ENCODE assay signal across 1 cellular context in the genomic region with DNA sequence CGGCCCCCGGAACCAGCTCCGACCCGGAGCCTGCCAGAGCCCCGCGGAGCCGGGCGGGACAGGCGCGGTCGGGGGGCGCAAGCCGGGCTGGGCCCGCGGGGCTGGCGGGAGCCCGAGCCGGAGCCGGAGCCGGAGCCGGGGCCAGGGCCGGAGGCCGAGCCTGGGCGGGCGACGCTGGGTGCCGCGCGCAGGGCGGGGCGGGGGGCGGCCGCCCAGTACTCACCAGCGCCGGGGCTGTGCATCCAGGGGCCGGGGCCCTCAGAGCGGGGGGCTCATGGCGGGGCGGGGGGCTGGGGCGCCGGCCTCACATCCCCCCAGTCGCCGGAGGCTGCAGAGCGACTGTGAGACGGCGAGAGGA.
TF ChIP-seq lines count a peak whose summit lies in the region.

No MANE protein-coding gene starts in this region.

TF ChIP-seq in A549, 52 proteins besides CTCF, POLR2A, EP300 and RAD21 (continued from another document):
- TF ChIP-seq FOSL2 (IDR thresholded peaks at IDR 0.05) (no peak), FOSL2 (CRISPR knock-in tag; IDR thresholded peaks at IDR 0.05) (no peak), MAFK (IDR thresholded peaks at IDR 0.05; ENCODE audit: partially characterized antibody) (no peak), NPAS2 (CRISPR knock-in tag; IDR thresholded peaks at IDR 0.05; ENCODE audit: borderline replicate concordance) (no peak), FOXS1 (CRISPR knock-in tag; IDR thresholded peaks at IDR 0.05) (no peak), CBX8 (IDR thresholded peaks at IDR 0.05) (no peak), SREBF2 (IDR thresholded peaks at IDR 0.05) (no peak)
